Comparison of ENCODE assay signal across 7 cellular contexts in the genomic region with DNA sequence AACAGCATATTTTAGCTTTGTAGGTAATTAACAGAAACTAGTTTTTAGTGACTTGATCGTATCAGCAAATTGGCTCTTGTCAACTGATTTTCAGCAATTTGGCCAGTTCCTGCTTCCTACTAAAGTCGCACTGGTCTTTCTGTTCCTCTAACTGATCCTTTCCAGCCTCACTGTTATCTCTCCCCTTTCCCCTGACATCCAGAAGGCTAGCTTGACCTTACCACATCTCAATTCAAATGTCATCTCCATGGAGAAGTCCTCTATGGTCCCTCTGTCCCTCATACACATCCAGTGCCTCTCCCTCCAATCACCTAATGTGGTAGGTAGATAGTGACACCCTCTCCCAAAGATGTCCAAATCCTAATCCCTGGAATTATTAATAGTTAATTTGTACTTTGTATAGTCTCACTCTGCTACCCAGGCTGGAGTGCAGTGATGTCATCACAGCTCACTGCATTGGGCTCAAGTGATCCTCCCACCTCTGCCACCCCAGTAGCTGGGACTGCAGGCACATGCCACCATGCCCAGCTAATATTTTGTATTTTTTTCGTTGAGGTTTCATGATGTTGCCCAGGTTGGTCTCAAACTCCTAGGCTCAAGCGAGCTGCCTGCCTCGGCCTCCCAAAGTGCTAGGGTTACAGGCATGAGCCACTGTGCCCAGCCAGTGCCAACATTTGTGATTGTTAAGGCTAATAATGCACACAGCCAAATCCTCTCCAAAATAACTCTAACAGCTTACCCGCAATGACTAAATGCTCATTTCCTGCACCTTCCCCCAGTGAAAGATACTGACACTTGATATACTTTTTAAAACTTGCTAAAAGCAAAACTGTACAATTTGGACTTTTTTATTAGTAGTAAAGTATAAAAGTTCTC. TPM values are rescaled to one million over a fixed set of nuclear protein-coding genes. Genes with fewer than 3 reads are reported as not detected.
DNase-seq lines count a peak whose midpoint lies in the region; ATAC-seq and TF ChIP-seq lines count a peak whose summit lies in the region.

No MANE protein-coding gene starts in this region.

- TF ChIP-seq CTCF in GM10266 (IDR thresholded peaks at IDR 0.05; ENCODE audit: control insufficient read depth, insufficient read depth, low read depth, missing control alignments) = no peak

- DNase-seq in GM10266 (ENCODE audit: extremely low spot score) (peak; percentile 41), MV-4-11 (lab: John Stamatoyannopoulos, UW) (peak; percentile 41), fibroblast of gingiva (ENCODE audit: low read depth) (peak; percentile 19), RKO (ENCODE audit: low spot score) (no peak), GF-D8 (lab: John Stamatoyannopoulos, UW) (no peak), A172 (ENCODE audit: low spot score) (no peak)

- peak; percentile 46 for ATAC-seq in GM18870 (IDR thresholded peaks at IDR 0.05; ENCODE audit: unreplicated experiment)

RNA-seq across cellular contexts. Expression of gene PSTPIP2, which starts 16.9 kb away (rescaled TPM):
- 2.8 and 3.9 TPM in 2 replicates for total RNA-seq in A172 (2014; rRNA removed; shearing (Covaris generic))

RNA-seq across cellular contexts. Expression of gene ATP5F1A, which starts 42.9 kb away (rescaled TPM):
- total RNA-seq in A172 (2014; rRNA removed; shearing (Covaris generic)) = 463 and 550 TPM in 2 replicates

RNA-seq across cellular contexts. Expression of gene HAUS1, which starts 49.0 kb away (rescaled TPM):
- 45.4 and 50.3 TPM in 2 replicates for total RNA-seq in A172 (2014; rRNA removed; shearing (Covaris generic))

Comparison
In these comparisons a context has a peak if more than half of its experiments do, and no peak if none do; other contexts are left out.
1. DNase-seq: peak in GM10266 (single experiment), MV-4-11 (single experiment) and fibroblast of gingiva (single experiment); none in RKO (single experiment), GF-D8 (single experiment) and A172 (single experiment).